Comparison of ENCODE assay signal across 8 cellular contexts in genomic region chr3:169148448-169149348, GRCh38.
DNase-seq lines count a peak whose midpoint lies in the region; ATAC-seq and TF ChIP-seq lines count a peak whose summit lies in the region.

No MANE protein-coding gene starts in this region.

- no peaks in the 10 kb centered on the region for H3K9me3 Mint-ChIP-seq in neural progenitor cell
- peaks cover 3% of the 10 kb centered on the region for H3K9me3 Mint-ChIP-seq in stimulated activated memory B cell treated with anti-CD40 and anti-IgM and Interleukin-4, amounts not matched to agents 10 μg/mL and 1 μg/mL and 100 μg/mL, for 72 hours

- peaks cover 3% of the 10 kb centered on the region for H3K27me3 Mint-ChIP-seq in neural progenitor cell (ENCODE audit: insufficient read depth, low read depth)
- peaks cover 64% of the 10 kb centered on the region for H3K27me3 Mint-ChIP-seq in stimulated activated memory B cell treated with anti-CD40 and anti-IgM and Interleukin-4, amounts not matched to agents 10 μg/mL and 1 μg/mL and 100 μg/mL, for 72 hours

- no peaks in the 10 kb centered on the region for H3K79me2 ChIP-seq in neural progenitor cell (ENCODE audit: low read depth)

- peaks cover 69% of the 10 kb centered on the region for H3K4me1 Mint-ChIP-seq in neural progenitor cell
- peaks cover 27% of the 10 kb centered on the region for H3K4me1 Mint-ChIP-seq in stimulated activated memory B cell treated with anti-CD40 and anti-IgM and Interleukin-4, amounts not matched to agents 10 μg/mL and 1 μg/mL and 100 μg/mL, for 72 hours

- H3K4me1 ChIP-seq in neural progenitor cell = peaks cover 40% of the 10 kb centered on the region

- peak overlapping the region in 35 of 59 donors; percentile 1 to 54 (median 33) for H3K4me3 ChIP-seq in dorsolateral prefrontal cortex
- peak overlapping the region; percentile 48 for H3K4me3 ChIP-seq in neural progenitor cell

- H3K9ac ChIP-seq in neural progenitor cell = no peak overlapping the region

- peak; percentile 6 for TF ChIP-seq CTCF in GM10266 (IDR thresholded peaks at IDR 0.05; ENCODE audit: control insufficient read depth, insufficient read depth, low read depth, missing control alignments)
- no peak for TF ChIP-seq CTCF in dorsolateral prefrontal cortex (IDR thresholded peaks at IDR 0.05 in 54 of 56, conservative IDR thresholded peaks at IDR 0.05 in 2 of 56; ENCODE audit: low read depth in 1 of 56, partially characterized antibody in 56 of 56)
- TF ChIP-seq CTCF in neural progenitor cell (IDR thresholded peaks at IDR 0.05) = no peak

- DNase-seq in GM10266 (ENCODE audit: extremely low spot score) (no peak), dorsolateral prefrontal cortex (no peak), neural progenitor cell (ENCODE audit: low spot score) (peak; percentile 39), NCI-H526 treated with DMSO at 0.1 percent for 48 hours (lab: John Stamatoyannopoulos, UW) (no peak), H4 (ENCODE audit: low spot score) (no peak), KG1 (lab: John Stamatoyannopoulos, UW) (no peak)

- intact Hi-C loops in dorsolateral prefrontal cortex (cut with DNase I) = loop anchor here (5.0 kb wide), 3 partner anchors 199 to 619 kb away; partner anchors contain the start of genes MECOM (in 2 of the 2), ACTRT3 (in 1 of the 2) and TERC (in 1 of the 2)

- peaks cover 11 to 82% (median 62%) of the 10 kb centered on the region in 45 donors for H3K27me3 ChIP-seq in dorsolateral prefrontal cortex
- peaks cover 49% of the 10 kb centered on the region for H3K27me3 ChIP-seq in neural progenitor cell

- peaks cover 40% of the 10 kb centered on the region for H3F3A ChIP-seq in neural progenitor cell (ENCODE audit: low read depth)

- H3K36me3 ChIP-seq in neural progenitor cell = no peaks in the 10 kb centered on the region

- ATAC-seq in HG03039 (IDR thresholded peaks at IDR 0.05; ENCODE audit: unreplicated experiment) = peak; percentile 12
- no peak for ATAC-seq in stimulated activated memory B cell treated with anti-CD40 and anti-IgM and Interleukin-4, amounts not matched to agents 10 μg/mL and 1 μg/mL and 100 μg/mL, for 72 hours

- no peaks in the 10 kb centered on the region for H3K9me3 ChIP-seq in neural progenitor cell (ENCODE audit: low read depth)

- peaks cover 16% of the 10 kb centered on the region for H4K20me1 ChIP-seq in neural progenitor cell (ENCODE audit: low read depth)

- peak overlapping the region; percentile 85 for H3K4me2 ChIP-seq in neural progenitor cell

- H3K27ac ChIP-seq in dorsolateral prefrontal cortex (peak overlapping the region in 12 of 59 donors; percentile 5 to 65 (median 32)), neural progenitor cell (no peak overlapping the region)

- no peaks in the 10 kb centered on the region for H3K36me3 Mint-ChIP-seq in neural progenitor cell
- H3K36me3 Mint-ChIP-seq in stimulated activated memory B cell treated with anti-CD40 and anti-IgM and Interleukin-4, amounts not matched to agents 10 μg/mL and 1 μg/mL and 100 μg/mL, for 72 hours = no peaks in the 10 kb centered on the region

- no peak overlapping the region for H2AFZ ChIP-seq in neural progenitor cell (replicated peaks)

- no peak overlapping the region for H3K27ac Mint-ChIP-seq in neural progenitor cell
- H3K27ac Mint-ChIP-seq in stimulated activated memory B cell treated with anti-CD40 and anti-IgM and Interleukin-4, amounts not matched to agents 10 μg/mL and 1 μg/mL and 100 μg/mL, for 72 hours = no peak overlapping the region

- H3K4me3 Mint-ChIP-seq in neural progenitor cell = peak overlapping the region; percentile 81
- H3K4me3 Mint-ChIP-seq in stimulated activated memory B cell treated with anti-CD40 and anti-IgM and Interleukin-4, amounts not matched to agents 10 μg/mL and 1 μg/mL and 100 μg/mL, for 72 hours = no peak overlapping the region
